Comparison of ENCODE assay signal across 8 cellular contexts in genomic region chr3:48112108-48112791, GRCh38.
DNase-seq lines count a peak whose midpoint lies in the region; ATAC-seq and TF ChIP-seq lines count a peak whose summit lies in the region.
"Not testable (repeated sequence)": the region's sequence is repeated elsewhere in the genome, so short reads cannot be mapped to it uniquely, and the experiment has no call there.

No MANE protein-coding gene starts in this region.

- not testable (repeated sequence) for H3K4me1 ChIP-seq in BE2C

- H3K9me3 ChIP-seq in BE2C, result not testable (repeated sequence)

- peak overlapping the region; percentile 46 for H3K27ac ChIP-seq in VCaP

- H3K4me3 Mint-ChIP-seq in activated naive CD4-positive, alpha-beta T cell treated with anti-CD3 and anti-CD28 coated beads, Interleukin-2, amount 50 U/mL, for 24 hours, result peak overlapping the region; percentile 12
- peak overlapping the region; percentile 73 for H3K4me3 Mint-ChIP-seq in natural killer cell treated with Interleukin-12 subunit alpha and Interleukin-12 subunit beta and Interleukin-15 and Interleukin-18, amount 100 ng/mL, for 72 hours

- not testable (repeated sequence) for H3K9me3 Mint-ChIP-seq in activated naive CD4-positive, alpha-beta T cell treated with anti-CD3 and anti-CD28 coated beads, Interleukin-2, amount 50 U/mL, for 24 hours; natural killer cell treated with Interleukin-12 subunit alpha and Interleukin-12 subunit beta and Interleukin-15 and Interleukin-18, amount 100 ng/mL, for 72 hours

- ATAC-seq in GM18868 (IDR thresholded peaks at IDR 0.05; ENCODE audit: unreplicated experiment), result peak; percentile 76
- ATAC-seq in GM21529 (IDR thresholded peaks at IDR 0.05; ENCODE audit: unreplicated experiment), result peak; percentile 95
- ATAC-seq in HG03060 (IDR thresholded peaks at IDR 0.05; ENCODE audit: low read depth, unreplicated experiment), result peak; percentile 70
- ATAC-seq in natural killer cell treated with Interleukin-12 subunit alpha and Interleukin-12 subunit beta and Interleukin-15 and Interleukin-18, amount 100 ng/mL, for 72 hours, result peak; percentile 98

- H3K27ac Mint-ChIP-seq in activated naive CD4-positive, alpha-beta T cell treated with anti-CD3 and anti-CD28 coated beads, Interleukin-2, amount 50 U/mL, for 24 hours, result peak overlapping the region; percentile 4
- peak overlapping the region; percentile 51 to 64 for H3K27ac Mint-ChIP-seq in natural killer cell treated with Interleukin-12 subunit alpha and Interleukin-12 subunit beta and Interleukin-15 and Interleukin-18, amount 100 ng/mL, for 72 hours

- not testable (repeated sequence) for H3K36me3 ChIP-seq in BE2C

- DNase-seq in BE2C, result not testable (repeated sequence)
- DNase-seq in M059J (ENCODE audit: low read depth), result peak; percentile 13
- DNase-seq in natural killer cell treated with Interleukin-12 subunit alpha and Interleukin-12 subunit beta and Interleukin-15 and Interleukin-18, amount 100 ng/mL, for 72 hours (ENCODE audit: low spot score), result peak; percentile 80

- H3K27me3 ChIP-seq in BE2C, result not testable (repeated sequence)

- TF ChIP-seq CTCF in BE2C (IDR thresholded peaks at IDR 0.05; ENCODE audit: low read depth, low read length); VCaP (conservative IDR thresholded peaks at IDR 0.05): not testable (repeated sequence)

- peaks cover 10% of the 10 kb centered on the region for H3K4me1 Mint-ChIP-seq in activated naive CD4-positive, alpha-beta T cell treated with anti-CD3 and anti-CD28 coated beads, Interleukin-2, amount 50 U/mL, for 24 hours
- peaks cover 11 to 16% of the 10 kb centered on the region in 2 donors for H3K4me1 Mint-ChIP-seq in natural killer cell treated with Interleukin-12 subunit alpha and Interleukin-12 subunit beta and Interleukin-15 and Interleukin-18, amount 100 ng/mL, for 72 hours (ENCODE audit: low read depth in 2 of 2)

- not testable (repeated sequence) for H3K36me3 Mint-ChIP-seq in activated naive CD4-positive, alpha-beta T cell treated with anti-CD3 and anti-CD28 coated beads, Interleukin-2, amount 50 U/mL, for 24 hours; natural killer cell treated with Interleukin-12 subunit alpha and Interleukin-12 subunit beta and Interleukin-15 and Interleukin-18, amount 100 ng/mL, for 72 hours

- peak overlapping the region; percentile 25 for H3K4me3 ChIP-seq in BE2C (ENCODE audit: low read depth, low read length)

- not testable (repeated sequence) for H3K27me3 Mint-ChIP-seq in activated naive CD4-positive, alpha-beta T cell treated with anti-CD3 and anti-CD28 coated beads, Interleukin-2, amount 50 U/mL, for 24 hours; natural killer cell treated with Interleukin-12 subunit alpha and Interleukin-12 subunit beta and Interleukin-15 and Interleukin-18, amount 100 ng/mL, for 72 hours
